In the genomic region with DNA sequence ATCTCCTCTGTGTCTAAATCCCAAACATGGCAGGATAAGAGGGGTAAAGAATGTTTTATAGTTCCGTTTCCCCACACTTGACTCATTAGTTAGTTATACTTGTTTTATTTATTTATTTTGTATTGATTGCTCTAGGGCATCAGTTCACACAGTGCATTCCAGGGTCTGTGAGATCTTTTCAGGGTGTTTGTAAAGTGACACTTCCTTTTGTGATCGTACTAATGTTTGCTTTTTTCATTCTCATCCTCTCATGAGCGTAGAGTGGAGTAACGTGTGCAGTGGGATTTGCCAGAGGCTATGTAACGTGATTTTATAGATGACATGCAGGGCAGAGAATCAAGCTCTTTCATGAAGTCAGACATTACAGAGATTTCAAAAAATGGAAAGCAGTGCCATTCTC, we compare ENCODE assay signal across 19 cellular contexts.
A peak's percentile ranks its signal among the peaks of the same experiment; 100 is the strongest.
DNase-seq lines count a peak whose midpoint lies in the region; TF ChIP-seq lines count a peak whose summit lies in the region.
"Had no signal": no experiment of that assay in that cellular context is flagged by ENCODE, and none has a peak within 500 bp of the region (broad histone marks: within the 10 kb centered on the region; RNA-seq: fewer than 3 reads in every experiment).

No MANE protein-coding gene starts in this region.

- no peaks in the 10 kb centered on the region for H3K27me3 ChIP-seq in Caco-2 (replicated peaks; ENCODE audit: control insufficient read depth, insufficient read depth, low read length)
- H3K27me3 ChIP-seq: neutrophil, thyroid gland had no signal

- intact Hi-C loops in Caco-2 (cut with micrococcal nuclease; ENCODE audit: unreplicated experiment): no loop called here

- peak; percentile 65 for DNase-seq in NCI-H2107 treated with DMSO at 0.1 percent for 48 hours (lab: John Stamatoyannopoulos, UW; ENCODE audit: unreplicated experiment)
- no peak for DNase-seq in NCI-H2107 (lab: John Stamatoyannopoulos, UW)
- DNase-seq in NCI-H345 treated with DMSO at 0.1 percent for 48 hours (lab: John Stamatoyannopoulos, UW; ENCODE audit: unreplicated experiment): peak; percentile 92
- peak; percentile 50 for DNase-seq in SK-N-MC (ENCODE audit: low read depth, low spot score)
- DNase-seq in iPS-NIHi7 (ENCODE audit: extremely low spot score): no peak
- DNase-seq in Caco-2: no peak
- DNase-seq in DMS 273 (lab: John Stamatoyannopoulos, UW; ENCODE audit: unreplicated experiment): no peak
- no peak for DNase-seq in type B pancreatic cell (ENCODE audit: extremely low spot score, unreplicated experiment)
- DNase-seq: activated CD8-positive, alpha-beta memory T cell treated with anti-CD3 and anti-CD28 coated beads for 24 hours; activated naive CD4-positive, alpha-beta T cell; activated T-cell treated with anti-CD3 and anti-CD28 coated beads, Interleukin-2, amount 50 U/mL, for 4 hours; amniotic stem cell; glutamatergic neuron; IMR-90; NCI-H226; stimulated activated naive CD4-positive, alpha-beta T cell treated with Interleukin-2 at 50 U/mL for 16 hours; thyroid gland had no signal

- no peak overlapping the region for H3K9ac ChIP-seq in SK-N-MC (ENCODE audit: insufficient read length)

- CTCF ChIA-PET in Caco-2 (lab: Charles Lee): interaction anchor here (0.6 kb wide), 1 partner anchor 161 kb away, joined by 3 read pairs; no protein-coding TSS in a partner anchor

- no peak for TF ChIP-seq CTCF in Caco-2 (IDR thresholded peaks at IDR 0.05; ENCODE audit: insufficient read depth in 1 of 2, low read depth in 1 of 2, low read length in 1 of 2, severe bottlenecking in 1 of 2, unreplicated experiment in 1 of 2)
- TF ChIP-seq CTCF in type B pancreatic cell (conservative IDR thresholded peaks at IDR 0.05): no peak

- H3K4me3 ChIP-seq in SK-N-MC: peak overlapping the region; percentile 28
- H3K4me3 ChIP-seq in Caco-2 (ENCODE audit: low read depth, low read length): no peak overlapping the region
- H3K4me3 ChIP-seq: skin epidermis, thyroid gland had no signal

- H3K9me3 ChIP-seq in SK-N-MC (ENCODE audit: low read depth, low read length): 0 out of 2 replicates have a peak, but pooled peaks cover 4% of the 10 kb centered on the region
- H3K9me3 ChIP-seq in Caco-2: peaks cover 16% of the 10 kb centered on the region
- H3K9me3 ChIP-seq: thyroid gland had no signal

- H3K27me3 Mint-ChIP-seq in Caco-2 (ENCODE audit: insufficient read depth, unreplicated experiment): no peaks in the 10 kb centered on the region
- H3K27me3 Mint-ChIP-seq in type B pancreatic cell: no peaks in the 10 kb centered on the region

- no TSS peak for BruUV-seq in Caco-2 (replicated peaks; lab: Mats Ljungman, UMichigan)

- H3K27ac ChIP-seq in SK-N-MC: no peak overlapping the region
- H3K27ac ChIP-seq: neutrophil, skin epidermis, thyroid gland had no signal

- POLR2A ChIA-PET in Caco-2 (lab: Charles Lee): no interaction called here

- H3K4me1 ChIP-seq in Caco-2: no peaks in the 10 kb centered on the region
- H3K4me1 ChIP-seq: thyroid gland had no signal

- H3K27ac Mint-ChIP-seq in Caco-2 (ENCODE audit: unreplicated experiment): no peak overlapping the region
- H3K27ac Mint-ChIP-seq in type B pancreatic cell: no peak overlapping the region

- no peak overlapping the region for H3K4me3 Mint-ChIP-seq in Caco-2 (ENCODE audit: unreplicated experiment)
- H3K4me3 Mint-ChIP-seq in type B pancreatic cell: no peak overlapping the region
- H3K4me3 Mint-ChIP-seq: activated T-cell treated with anti-CD3 and anti-CD28 coated beads, Interleukin-2, amount 50 U/mL, for 4 hours had no signal

- H3K36me3 ChIP-seq in SK-N-MC (ENCODE audit: insufficient read depth, low read length) (no peaks in the 10 kb centered on the region), Caco-2 (ENCODE audit: control insufficient read depth, insufficient read depth, low read length) (no peaks in the 10 kb centered on the region)
- H3K36me3 ChIP-seq: neutrophil, thyroid gland had no signal

- H3K9me3 Mint-ChIP-seq in Caco-2 (ENCODE audit: unreplicated experiment) (peaks cover 23% of the 10 kb centered on the region), type B pancreatic cell (peaks cover 8% of the 10 kb centered on the region)

- peaks cover 5% of the 10 kb centered on the region for H3K36me3 Mint-ChIP-seq in Caco-2 (ENCODE audit: insufficient read depth, unreplicated experiment)
- H3K36me3 Mint-ChIP-seq in type B pancreatic cell: no peaks in the 10 kb centered on the region

- no peaks in the 10 kb centered on the region for H3K4me1 Mint-ChIP-seq in Caco-2 (ENCODE audit: low read depth, unreplicated experiment)
- no peaks in the 10 kb centered on the region for H3K4me1 Mint-ChIP-seq in type B pancreatic cell (ENCODE audit: unreplicated experiment)

Comparison
In these comparisons a context has a peak if more than half of its experiments do, and no peak if none do; other contexts are left out.
1. DNase-seq: peak in NCI-H2107 treated with DMSO at 0.1 percent for 48 hours (single experiment), NCI-H345 treated with DMSO at 0.1 percent for 48 hours (single experiment) and SK-N-MC (single experiment); none in NCI-H2107 (single experiment), iPS-NIHi7 (single experiment), Caco-2 (0 of 2), DMS 273 (single experiment) and type B pancreatic cell (single experiment).